Comparison of ENCODE assay signal across 18 cellular contexts in the genomic region with DNA sequence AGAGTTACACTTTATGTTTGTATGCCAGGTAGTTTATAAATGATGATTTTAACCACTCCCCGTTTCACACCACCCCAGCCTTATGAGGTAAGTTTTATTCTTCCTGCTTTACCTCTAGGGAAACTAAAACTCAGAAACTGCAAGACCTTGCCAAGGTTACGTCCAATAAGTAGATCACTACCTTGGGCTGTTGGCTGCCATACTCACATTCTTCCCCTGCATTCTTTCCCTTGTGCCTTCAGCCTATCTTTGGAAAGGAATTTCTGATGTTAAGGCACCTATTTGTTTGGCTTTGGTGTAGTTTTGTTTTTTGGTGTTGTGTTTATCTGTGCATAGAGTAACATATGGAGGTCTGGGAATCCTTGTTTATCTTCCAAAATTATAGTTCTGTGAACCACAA.
DNase-seq lines count a peak whose midpoint lies in the region; ATAC-seq and TF ChIP-seq lines count a peak whose summit lies in the region.
"Had no signal": no experiment of that assay in that cellular context is flagged by ENCODE, and none has a peak within 500 bp of the region (broad histone marks: within the 10 kb centered on the region; RNA-seq: fewer than 3 reads in every experiment).

No MANE protein-coding gene starts in this region.

- H3K27ac ChIP-seq in mammary epithelial cell (ENCODE audit: insufficient read depth, low read depth, low read length) (peak overlapping the region; percentile 9), mesodermal cell (ENCODE audit: low read depth, low read length, severe bottlenecking) (peak overlapping the region; percentile 55)
- H3K27ac ChIP-seq: 22Rv1, BLaER1, upper lobe of left lung had no signal

- H3K4me3 ChIP-seq in mammary epithelial cell (replicated peaks in 1 of 3; ENCODE audit: insufficient read depth in 1 of 3, low read depth in 2 of 3, low read length in 3 of 3) (no peak overlapping the region), mesodermal cell (ENCODE audit: extremely low read depth, insufficient read depth, low read length, poor library complexity, severe bottlenecking) (no peak overlapping the region), H7 (ENCODE audit: insufficient read depth, low read depth, low read length) (no peak overlapping the region)
- H3K4me3 ChIP-seq: BLaER1, upper lobe of left lung had no signal

- no peak overlapping the region for H3K4me3 Mint-ChIP-seq in activated CD4-positive, alpha-beta T cell treated with anti-CD3 and anti-CD28 coated beads for 36 hours
- H3K4me3 Mint-ChIP-seq in activated CD4-positive, alpha-beta T cell treated with anti-CD3 and anti-CD28 coated beads, Interleukin-2, amount 10 ng/mL, durations not matched to agents 24 days and 14 days = no peak overlapping the region
- no peak overlapping the region for H3K4me3 Mint-ChIP-seq in endothelial cell (ENCODE audit: unreplicated experiment)
- H3K4me3 Mint-ChIP-seq: activated naive CD8-positive, alpha-beta T cell treated with anti-CD3 and anti-CD28 coated beads, Interleukin-2, amount 10 ng/mL, durations not matched to agents 7 days and 5 days; activated T-cell treated with anti-CD3 and anti-CD28 coated beads, Interleukin-2, amount 50 U/mL, for 4 hours; T-cell had no signal

- no peaks in the 10 kb centered on the region for H3K36me3 Mint-ChIP-seq in activated CD4-positive, alpha-beta T cell treated with anti-CD3 and anti-CD28 coated beads for 36 hours (ENCODE audit: low read depth)
- no peaks in the 10 kb centered on the region for H3K36me3 Mint-ChIP-seq in activated CD4-positive, alpha-beta T cell treated with anti-CD3 and anti-CD28 coated beads, Interleukin-2, amount 10 ng/mL, durations not matched to agents 24 days and 14 days (ENCODE audit: low read depth)
- H3K36me3 Mint-ChIP-seq in endothelial cell (ENCODE audit: low read depth, unreplicated experiment) = peaks cover 4% of the 10 kb centered on the region
- H3K36me3 Mint-ChIP-seq: activated naive CD8-positive, alpha-beta T cell treated with anti-CD3 and anti-CD28 coated beads, Interleukin-2, amount 10 ng/mL, durations not matched to agents 7 days and 5 days; T-cell had no signal

- in situ Hi-C loops in mammary epithelial cell (cut with MboI; ENCODE audit: low sequenced_read_pairs in 2 of 2) = no loop called here

- peaks cover 28% of the 10 kb centered on the region for H3K4me1 Mint-ChIP-seq in activated CD4-positive, alpha-beta T cell treated with anti-CD3 and anti-CD28 coated beads for 36 hours
- H3K4me1 Mint-ChIP-seq in activated CD4-positive, alpha-beta T cell treated with anti-CD3 and anti-CD28 coated beads, Interleukin-2, amount 10 ng/mL, durations not matched to agents 24 days and 14 days = no peaks in the 10 kb centered on the region
- peaks cover 17% of the 10 kb centered on the region for H3K4me1 Mint-ChIP-seq in endothelial cell (ENCODE audit: unreplicated experiment)
- H3K4me1 Mint-ChIP-seq: activated naive CD8-positive, alpha-beta T cell treated with anti-CD3 and anti-CD28 coated beads, Interleukin-2, amount 10 ng/mL, durations not matched to agents 7 days and 5 days had no signal

- ATAC-seq in activated CD4-positive, alpha-beta T cell treated with anti-CD3 and anti-CD28 coated beads for 36 hours = no peak
- ATAC-seq: T-cell had no signal

- H3K27ac Mint-ChIP-seq in activated CD4-positive, alpha-beta T cell treated with anti-CD3 and anti-CD28 coated beads for 36 hours = peak overlapping the region; percentile 67
- no peak overlapping the region for H3K27ac Mint-ChIP-seq in activated CD4-positive, alpha-beta T cell treated with anti-CD3 and anti-CD28 coated beads, Interleukin-2, amount 10 ng/mL, durations not matched to agents 24 days and 14 days
- no peak overlapping the region for H3K27ac Mint-ChIP-seq in endothelial cell (ENCODE audit: unreplicated experiment)
- H3K27ac Mint-ChIP-seq: activated naive CD8-positive, alpha-beta T cell treated with anti-CD3 and anti-CD28 coated beads, Interleukin-2, amount 10 ng/mL, durations not matched to agents 7 days and 5 days; T-cell had no signal

- WGBS in mammary epithelial cell (ENCODE audit: low coverage, missing lambda C conversion rate) = 51% methylated on average over 2 of the region's 2 CpGs
- WGBS in mesodermal cell (ENCODE audit: insufficient coverage in 2 of 2), 2 experiments = no CpG with 5 or more reads among the region's 2 CpGs

- no peak overlapping the region for H2AFZ ChIP-seq in mammary epithelial cell (ENCODE audit: low read depth, low read length)

- dilution Hi-C loops in mammary epithelial cell (cut with HindIII; ENCODE audit: low sequenced_read_pairs) = no loop called here

- POLR2A ChIA-PET in activated CD4-positive, alpha-beta T cell treated with anti-CD3 and anti-CD28 coated beads for 36 hours (lab: Charles Lee) = interaction anchor here (1.8 kb wide), 1 partner anchor 112 kb away, joined by 4 read pairs; no protein-coding TSS in a partner anchor

- no peaks in the 10 kb centered on the region for H4K20me1 ChIP-seq in mammary epithelial cell (ENCODE audit: insufficient read depth, low read length)

- H3K9ac ChIP-seq in mammary epithelial cell (ENCODE audit: insufficient read depth, low read length) = no peak overlapping the region
- H3K9ac ChIP-seq: BLaER1 had no signal

- no peak overlapping the region for H3K4me2 ChIP-seq in mammary epithelial cell (ENCODE audit: insufficient read depth, low read depth, low read length)
- H3K4me2 ChIP-seq: BLaER1 had no signal

- CTCF ChIA-PET in activated CD4-positive, alpha-beta T cell treated with anti-CD3 and anti-CD28 coated beads for 36 hours (lab: Charles Lee) = no interaction called here
- CTCF ChIA-PET in mammary epithelial cell (lab: Charles Lee; ENCODE audit: low non-redundant PET) = no interaction called here

- TF ChIP-seq CTCF in mammary epithelial cell (conservative IDR thresholded peaks at IDR 0.05 in 1 of 2, IDR thresholded peaks at IDR 0.05 in 1 of 2; ENCODE audit: extremely low read depth in 1 of 2, insufficient read depth in 1 of 2, low read depth in 1 of 2, low read length in 2 of 2) (no peak), endothelial cell (IDR thresholded peaks at IDR 0.05; ENCODE audit: unreplicated experiment) (no peak)

- intact Hi-C loops in activated CD4-positive, alpha-beta T cell treated with anti-CD3 and anti-CD28 coated beads for 36 hours (cut with DNase I, micrococcal nuclease) = loop anchor here (1.0 to 2.0 kb wide), 4 partner anchors 33 to 108 kb away; no protein-coding TSS in a partner anchor
- intact Hi-C loops in activated CD4-positive, alpha-beta T cell treated with anti-CD3 and anti-CD28 coated beads, Interleukin-2, amount 10 ng/mL, durations not matched to agents 24 days and 14 days (cut with micrococcal nuclease) = no loop called here
- intact Hi-C loops in mammary epithelial cell (cut with micrococcal nuclease) = loop anchor here (2.0 kb wide), 1 partner anchor 14 kb away; no protein-coding TSS in a partner anchor

- peaks cover 2% of the 10 kb centered on the region for H3K27me3 Mint-ChIP-seq in activated CD4-positive, alpha-beta T cell treated with anti-CD3 and anti-CD28 coated beads for 36 hours
- peaks cover 1% of the 10 kb centered on the region for H3K27me3 Mint-ChIP-seq in activated CD4-positive, alpha-beta T cell treated with anti-CD3 and anti-CD28 coated beads, Interleukin-2, amount 10 ng/mL, durations not matched to agents 24 days and 14 days
- peaks cover 5% of the 10 kb centered on the region for H3K27me3 Mint-ChIP-seq in endothelial cell (ENCODE audit: unreplicated experiment)
- H3K27me3 Mint-ChIP-seq: activated naive CD8-positive, alpha-beta T cell treated with anti-CD3 and anti-CD28 coated beads, Interleukin-2, amount 10 ng/mL, durations not matched to agents 7 days and 5 days had no signal

- H3K36me3 ChIP-seq in mammary epithelial cell (ENCODE audit: insufficient read depth, low read length) (no peaks in the 10 kb centered on the region), mesodermal cell (ENCODE audit: control insufficient read depth, insufficient read depth, low read length) (no peaks in the 10 kb centered on the region), H7 (replicated peaks; ENCODE audit: control insufficient read depth, insufficient read depth, low read length) (no peaks in the 10 kb centered on the region)
- H3K36me3 ChIP-seq: BLaER1, upper lobe of left lung had no signal

- peaks cover 2% of the 10 kb centered on the region for H3K9me3 Mint-ChIP-seq in activated CD4-positive, alpha-beta T cell treated with anti-CD3 and anti-CD28 coated beads for 36 hours (ENCODE audit: low read depth)
- no peaks in the 10 kb centered on the region for H3K9me3 Mint-ChIP-seq in activated CD4-positive, alpha-beta T cell treated with anti-CD3 and anti-CD28 coated beads, Interleukin-2, amount 10 ng/mL, durations not matched to agents 24 days and 14 days
- H3K9me3 Mint-ChIP-seq in endothelial cell (ENCODE audit: unreplicated experiment) = no peaks in the 10 kb centered on the region
- H3K9me3 Mint-ChIP-seq: activated T-cell treated with anti-CD3 and anti-CD28 coated beads, Interleukin-2, amount 50 U/mL, for 4 hours; T-cell had no signal

- no peaks in the 10 kb centered on the region for H3K27me3 ChIP-seq in mammary epithelial cell (ENCODE audit: insufficient read depth, low read length)
- no peaks in the 10 kb centered on the region for H3K27me3 ChIP-seq in H7 (ENCODE audit: control insufficient read depth, insufficient read depth, low read length)
- H3K27me3 ChIP-seq: BLaER1, upper lobe of left lung had no signal

- BruUV-seq in mammary epithelial cell (replicated peaks; lab: Mats Ljungman, UMichigan) = no TSS peak

- peaks cover 5% of the 10 kb centered on the region for H3K79me2 ChIP-seq in mammary epithelial cell (ENCODE audit: insufficient read depth, low read length)

- no peaks in the 10 kb centered on the region for H3K9me3 ChIP-seq in mammary epithelial cell (replicated peaks; ENCODE audit: insufficient read depth, low read length)
- H3K9me3 ChIP-seq in mesodermal cell (ENCODE audit: control insufficient read depth, low read length) = no peaks in the 10 kb centered on the region
- H3K9me3 ChIP-seq: upper lobe of left lung had no signal

- H3K4me1 ChIP-seq in mammary epithelial cell (ENCODE audit: insufficient read depth, low read length) (peaks cover 46% of the 10 kb centered on the region), mesodermal cell (ENCODE audit: control insufficient read depth, insufficient read depth, low read length, poor library complexity, severe bottlenecking) (peaks cover 14% of the 10 kb centered on the region)
- H3K4me1 ChIP-seq: BLaER1, upper lobe of left lung had no signal

- no peak for DNase-seq in activated CD4-positive, alpha-beta T cell treated with anti-CD3 and anti-CD28 coated beads for 36 hours
- DNase-seq in activated CD4-positive, alpha-beta T cell treated with anti-CD3 and anti-CD28 coated beads, Interleukin-2, amount 10 ng/mL, durations not matched to agents 24 days and 14 days = no peak
- DNase-seq in M059J (ENCODE audit: low read depth) = peak; percentile 40
- no peak for DNase-seq in mammary epithelial cell
- no peak for DNase-seq in activated gamma-delta T cell treated with Interleukin-2 at 50 U/mL for 16 hours
- DNase-seq in endothelial cell (ENCODE audit: low spot score) = no peak
- DNase-seq in H7 = no peak
- DNase-seq: activated CD4-positive, alpha-beta T cell treated with anti-CD3 and anti-CD28 coated beads, Interleukin-2, amount 50 U/mL, for 1 hour; activated naive CD8-positive, alpha-beta T cell treated with anti-CD3 and anti-CD28 coated beads, Interleukin-2, amount 10 ng/mL, durations not matched to agents 7 days and 5 days; activated T-cell treated with anti-CD3 and anti-CD28 coated beads, Interleukin-2, amount 50 U/mL, for 4 hours; NCI-H2107; NCI-H524 treated with DMSO at 0.1 percent for 48 hours; occipital lobe; T-cell; upper lobe of left lung had no signal
